Comparison of ENCODE assay signal across 9 cellular contexts in genomic region chr20:3932277-3933073, GRCh38. TPM values are rescaled to one million over a fixed set of nuclear protein-coding genes. Genes with fewer than 3 reads are reported as not detected.
DNase-seq lines count a peak whose midpoint lies in the region; ATAC-seq and TF ChIP-seq lines count a peak whose summit lies in the region.
"Had no signal": no experiment of that assay in that cellular context is flagged by ENCODE, and none has a peak within 500 bp of the region (broad histone marks: within the 10 kb centered on the region; RNA-seq: fewer than 3 reads in every experiment).

No MANE protein-coding gene starts in this region.

- peak in 1 of 6 experiments; percentile 3 for TF ChIP-seq CTCF in Peyer's patch (IDR thresholded peaks at IDR 0.05)
- no peak for TF ChIP-seq CTCF in psoas muscle (IDR thresholded peaks at IDR 0.05)

- peaks cover 0 to 23% (median 0%) of the 10 kb centered on the region in 4 donors for H3K4me1 ChIP-seq in Peyer's patch
- H3K4me1 ChIP-seq in psoas muscle: peaks cover 50% of the 10 kb centered on the region

- H3K4me3 ChIP-seq in Peyer's patch (peak overlapping the region in 2 of 4 donors; percentile 45 to 49), psoas muscle (peak overlapping the region; percentile 70)

- DNase-seq in DMS53 treated with DMSO at 0.1 percent for 48 hours (lab: John Stamatoyannopoulos, UW; ENCODE audit: unreplicated experiment): peak; percentile 47
- DNase-seq in Peyer's patch: no peak
- peak; percentile 25 to 55 for DNase-seq in erythroblast (lab: John Stamatoyannopoulos, UW)
- no peak for DNase-seq in psoas muscle
- DNase-seq in COLO668 (lab: John Stamatoyannopoulos, UW; ENCODE audit: unreplicated experiment): no peak
- DNase-seq: kidney glomerular epithelial cell had no signal

- intact Hi-C loops in psoas muscle (cut with DNase I): loop anchor here in 1 of 2 donors (10.0 kb wide), 1 partner anchor 152 kb away; no protein-coding TSS in a partner anchor

- 18 to 23% (median 19%) methylated on average over 10 of the region's 10 CpGs for WGBS in psoas muscle, 3 donors

- H3K27me3 ChIP-seq in Peyer's patch (no peaks in the 10 kb centered on the region), psoas muscle (ENCODE audit: insufficient read depth in 3 of 3, low read length in 2 of 3) (no peaks in the 10 kb centered on the region)

- peak in 1 of 4 donors; percentile 39 for ATAC-seq in psoas muscle
- no peak for ATAC-seq in HG03280 (IDR thresholded peaks at IDR 0.05; ENCODE audit: unreplicated experiment)
- ATAC-seq in GM21737 (IDR thresholded peaks at IDR 0.05; ENCODE audit: unreplicated experiment): no peak
- ATAC-seq in HG02678 (IDR thresholded peaks at IDR 0.05; ENCODE audit: unreplicated experiment): no peak

- H3K36me3 ChIP-seq in Peyer's patch (no peaks in the 10 kb centered on the region), psoas muscle (ENCODE audit: insufficient read depth in 1 of 2, low read depth in 1 of 2) (no peaks in the 10 kb centered on the region)

- H3K9me3 ChIP-seq in Peyer's patch (no peaks in the 10 kb centered on the region), psoas muscle (no peaks in the 10 kb centered on the region)

- H3K27ac ChIP-seq in Peyer's patch: peak overlapping the region in 3 of 4 donors; percentile 34 to 70 (median 38)
- peak overlapping the region; percentile 65 for H3K27ac ChIP-seq in psoas muscle

- TF ChIP-seq POLR2A in Peyer's patch (IDR thresholded peaks at IDR 0.05) (no peak), erythroblast (IDR thresholded peaks at IDR 0.05; ENCODE audit: low read length) (no peak)

RNA-seq across cellular contexts. Expression of gene PANK2, which starts 43.3 kb away (rescaled TPM):
- total RNA-seq in Peyer's patch (10 to 100 TPM; 17.9 to 53.6 (median 43.2) TPM), psoas muscle (10 to 100 TPM; 12.6 to 20.5 (median 17.3) TPM)
- 10 to 100 TPM in 2 of 3 donors, 1 to 10 TPM in 1; 9.7 to 32.9 (median 18.6) TPM for polyA plus RNA-seq in psoas muscle

Comparison
In these comparisons a context has a peak if more than half of its experiments do, and no peak if none do; other contexts are left out.
1. DNase-seq: peak in DMS53 treated with DMSO at 0.1 percent for 48 hours (single experiment) and erythroblast (2 of 2); none in Peyer's patch (0 of 3), psoas muscle (0 of 2) and COLO668 (single experiment).